ENCODE assay signal across 9 cellular contexts in genomic region chr13:95535243-95535642, GRCh38. TPM values are rescaled to one million over a fixed set of nuclear protein-coding genes. Genes with fewer than 3 reads are reported as not detected.
DNase-seq lines count a peak whose midpoint lies in the region; ATAC-seq, FAIRE-seq and TF ChIP-seq lines count a peak whose summit lies in the region.
"Had no signal": no experiment of that assay in that cellular context is flagged by ENCODE, and none has a peak within 500 bp of the region (broad histone marks: within the 10 kb centered on the region; RNA-seq: fewer than 3 reads in every experiment).

No MANE protein-coding gene starts in this region.

- peaks cover 33% of the 10 kb centered on the region for H3K4me1 ChIP-seq in Panc1 (ENCODE audit: control insufficient read depth, insufficient read depth, low read length)

- CTCF ChIA-PET in Panc1 (lab: Charles Lee), result no interaction called here

- peak overlapping the region; percentile 72 for H3K27ac ChIP-seq in Panc1 (ENCODE audit: low read length)

- TF ChIP-seq CTCF in Panc1 (IDR thresholded peaks at IDR 0.05) (no peak), D721Med (IDR thresholded peaks at IDR 0.05; ENCODE audit: insufficient read depth, missing control alignments) (no peak)

- BruUV-seq in Panc1 (replicated peaks; lab: Mats Ljungman, UMichigan), result no TSS peak

- peak; percentile 93 for ATAC-seq in Panc1

- in situ Hi-C loops in Panc1 (cut with HindIII; ENCODE audit: low pct_unique_long_range_greater_than_20kb, low sequenced_read_pairs), result no loop called here

- DNase-seq in DMS53 treated with DMSO at 0.1 percent for 48 hours (lab: John Stamatoyannopoulos, UW; ENCODE audit: unreplicated experiment) (peak; percentile 69), HCEC 1CT (peak; percentile 75), Panc1 (ENCODE audit: low read depth, low spot score) (peak; percentile 84), iris pigment epithelial cell (ENCODE audit: low read depth) (peak; percentile 91), D721Med (ENCODE audit: insufficient read length, low spot score) (no peak), CD1c-positive myeloid dendritic cell (ENCODE audit: extremely low spot score) (no peak), SK-N-DZ (ENCODE audit: low spot score) (no peak)
- no peak for DNase-seq in effector CD4-positive, alpha-beta T cell

- intact Hi-C loops in Panc1 (cut with micrococcal nuclease; ENCODE audit: unreplicated experiment), result loop anchor here (10.0 kb wide), 1 partner anchor 300 kb away; no protein-coding TSS in a partner anchor

- FAIRE-seq in D721Med (lab: Jason Lieb, UNC), result no peak
- FAIRE-seq: islet of Langerhans had no signal

- H3K27me3 ChIP-seq in Panc1 (ENCODE audit: control insufficient read depth, insufficient read depth, low read length), result no peaks in the 10 kb centered on the region

- H3K9me3 ChIP-seq in Panc1 (ENCODE audit: control insufficient read depth, insufficient read depth, low read depth, low read length), result no peaks in the 10 kb centered on the region

- no peaks in the 10 kb centered on the region for H3K36me3 ChIP-seq in Panc1 (ENCODE audit: control insufficient read depth, insufficient read depth, low read length)

- POLR2A ChIA-PET in Panc1 (lab: Charles Lee), result no interaction called here

- H3K4me3 ChIP-seq in Panc1 (ENCODE audit: low read depth in 2 of 2, low read length in 2 of 2), result no peak overlapping the region

RNA-seq across cellular contexts. Expression of gene CLDN10, which starts 17.3 kb away (rescaled TPM):
- total RNA-seq in Panc1 (2021; ENCODE audit: unreplicated experiment), result 10.5 TPM
- polyA plus RNA-seq in Panc1 (2012; ENCODE audit: insufficient read length), result 9.5 TPM
- polyA plus RNA-seq in SK-N-DZ (2014; cell fraction: cytosol; rRNA removed), result 4.9 and 6.2 TPM in 2 replicates
- 1.7 and 3.0 TPM in 2 replicates for polyA plus RNA-seq in SK-N-DZ (2014; cell fraction: nucleus; rRNA removed)

Comparison
In these comparisons a context has a peak if more than half of its experiments do, and no peak if none do; other contexts are left out.
1. DNase-seq: peak in DMS53 treated with DMSO at 0.1 percent for 48 hours (single experiment), HCEC 1CT (single experiment), Panc1 (single experiment) and iris pigment epithelial cell (single experiment); none in D721Med (single experiment), CD1c-positive myeloid dendritic cell (single experiment), effector CD4-positive, alpha-beta T cell (single experiment) and SK-N-DZ (single experiment).